ENCODE assay signal across 1 cellular context in genomic region chr1:23452011-23452411, GRCh38.
TF ChIP-seq lines count a peak whose summit lies in the region.

No MANE protein-coding gene starts in this region.

TF ChIP-seq in GM23338, 12 proteins besides CTCF, POLR2A, EP300 and RAD21 (continued from another document):
- TF ChIP-seq REST (IDR thresholded peaks at IDR 0.05; ENCODE audit: unreplicated experiment) (no peak), EZH2 (IDR thresholded peaks at IDR 0.05; ENCODE audit: low read depth, unreplicated experiment) (no peak), POLR2AphosphoS5 (IDR thresholded peaks at IDR 0.05; ENCODE audit: low read depth) (no peak), ZNF331 (CRISPR knock-in tag; IDR thresholded peaks at IDR 0.05; ENCODE audit: low read depth) (no peak), STAT1 (IDR thresholded peaks at IDR 0.05; ENCODE audit: unreplicated experiment) (no peak), EZH2phosphoT487 (IDR thresholded peaks at IDR 0.05; ENCODE audit: unreplicated experiment) (no peak), NANOG (IDR thresholded peaks at IDR 0.05; ENCODE audit: borderline replicate concordance) (no peak), JUNB (IDR thresholded peaks at IDR 0.05; ENCODE audit: unreplicated experiment) (no peak)
